ENCODE assay signal across 10 cellular contexts in the genomic region with DNA sequence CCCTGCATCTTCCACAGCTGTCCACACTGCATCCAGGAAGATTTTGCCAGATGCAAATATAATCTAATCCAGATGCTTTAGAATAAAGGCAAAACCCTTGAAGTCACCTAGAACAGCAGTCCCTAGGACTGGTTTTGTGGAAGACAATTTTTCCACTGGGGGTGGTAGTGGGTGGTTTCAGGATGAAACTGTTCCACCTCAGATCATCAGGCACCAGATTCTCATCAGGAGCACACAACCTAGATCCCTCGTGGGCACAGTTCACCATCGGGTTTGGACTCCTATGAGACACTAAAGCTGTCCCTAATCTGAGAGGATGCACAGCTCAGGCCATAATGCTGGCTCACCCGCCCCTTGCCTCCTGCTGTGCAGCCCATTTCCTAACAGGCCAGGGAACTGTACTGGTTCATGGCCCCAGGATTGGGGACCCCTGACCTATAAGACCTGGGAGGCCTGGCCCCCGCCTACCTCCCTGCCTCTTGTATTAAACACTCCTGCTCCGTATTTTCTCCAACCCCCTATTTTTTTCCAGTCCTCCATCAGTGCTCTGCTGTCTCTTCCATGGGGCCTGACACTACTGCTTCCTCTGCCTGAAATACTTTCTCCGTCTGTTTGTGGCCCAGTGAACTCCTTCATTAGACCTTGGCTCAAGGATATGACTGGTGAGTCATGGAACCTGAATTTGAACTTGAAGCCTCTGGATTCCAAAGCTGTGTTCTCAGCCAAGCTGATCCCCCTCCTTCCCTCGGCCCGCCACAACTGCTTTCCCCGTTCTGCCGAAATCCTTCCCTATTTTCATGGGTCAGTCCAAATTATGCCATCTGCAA.
DNase-seq lines count a peak whose midpoint lies in the region; ATAC-seq, FAIRE-seq and TF ChIP-seq lines count a peak whose summit lies in the region.
"Had no signal": no experiment of that assay in that cellular context is flagged by ENCODE, and none has a peak within 500 bp of the region (broad histone marks: within the 10 kb centered on the region; RNA-seq: fewer than 3 reads in every experiment).

No MANE protein-coding gene starts in this region.

- H3K27ac ChIP-seq in liver (ENCODE audit: low read depth in 1 of 2, low read length in 2 of 2) = peak overlapping the region in 1 of 2 donors; percentile 27
- peak overlapping the region; percentile 2 for H3K27ac ChIP-seq in upper lobe of right lung

- ATAC-seq in upper lobe of right lung (peak; percentile 79), GM18870 (IDR thresholded peaks at IDR 0.05; ENCODE audit: unreplicated experiment) (no peak)

- peak; percentile 23 to 24 for DNase-seq in activated T-cell treated with anti-CD3 and anti-CD28 coated beads, Interleukin-2, amount 50 U/mL, for 48 hours
- DNase-seq in activated T-cell treated with anti-CD3 and anti-CD28 coated beads, Interleukin-2, amount 50 U/mL, for 1 hour = no peak
- peak; percentile 94 for DNase-seq in cardiac fibroblast (ENCODE audit: low read depth in 2 of 2)
- DNase-seq in upper lobe of right lung = no peak
- DNase-seq in GM12892 (ENCODE audit: insufficient read length) = no peak
- no peak for DNase-seq in activated gamma-delta T cell (lab: John Stamatoyannopoulos, UW)
- DNase-seq: CD4-positive, CD25-positive, alpha-beta regulatory T cell had no signal

- H3K4me1 ChIP-seq in liver (ENCODE audit: control insufficient read depth in 4 of 4, insufficient read depth in 4 of 4, low read length in 3 of 4) (no peaks in the 10 kb centered on the region), upper lobe of right lung (peaks cover 5% of the 10 kb centered on the region)

- no peaks in the 10 kb centered on the region for H3K27me3 ChIP-seq in liver (ENCODE audit: control insufficient read depth in 4 of 4, insufficient read depth in 4 of 4, low read length in 3 of 4)
- no peaks in the 10 kb centered on the region for H3K27me3 ChIP-seq in upper lobe of right lung

- FAIRE-seq in GM12892 (lab: Jason Lieb, UNC) = no peak
- FAIRE-seq: islet of Langerhans had no signal

- no peak overlapping the region for H3K9ac ChIP-seq in liver (ENCODE audit: low read depth in 1 of 2, low read length in 2 of 2)

- no peak for TF ChIP-seq POLR2A in GM12892 (IDR thresholded peaks at IDR 0.05; ENCODE audit: low read depth, low read length)

- H3K4me3 ChIP-seq in cardiac fibroblast (replicated peaks in 1 of 2; ENCODE audit: low read depth in 2 of 2, low read length in 2 of 2) (no peak overlapping the region), liver (ENCODE audit: low read depth in 1 of 3, low read length in 3 of 3) (no peak overlapping the region), upper lobe of right lung (no peak overlapping the region)

- H3K36me3 ChIP-seq in liver (ENCODE audit: control insufficient read depth in 4 of 4, insufficient read depth in 3 of 4, low read depth in 1 of 4, low read length in 3 of 4) = peaks cover 0 to 11% (median 6%) of the 10 kb centered on the region in 4 donors
- no peaks in the 10 kb centered on the region for H3K36me3 ChIP-seq in upper lobe of right lung

- intact Hi-C loops in upper lobe of right lung (cut with DNase I) = no loop called here

- WGBS in liver = 82% methylated on average over 10 of the region's 10 CpGs

- TF ChIP-seq RAD21 in liver (IDR thresholded peaks at IDR 0.05) = peak in 1 of 2 donors; percentile 22

- no peaks in the 10 kb centered on the region for H3K9me3 ChIP-seq in liver (ENCODE audit: control insufficient read depth in 4 of 4, low read length in 3 of 4)
- H3K9me3 ChIP-seq in upper lobe of right lung = no peaks in the 10 kb centered on the region

- TF ChIP-seq CTCF in cardiac fibroblast (IDR thresholded peaks at IDR 0.05; ENCODE audit: low read depth, low read length) (peak; percentile 1), liver (IDR thresholded peaks at IDR 0.05; ENCODE audit: low read depth, low read length, missing input control) (no peak), upper lobe of right lung (IDR thresholded peaks at IDR 0.05) (no peak)

TF ChIP-seq in liver, 16 proteins besides CTCF, POLR2A, EP300 and RAD21:
- TF ChIP-seq, protein P1, sequence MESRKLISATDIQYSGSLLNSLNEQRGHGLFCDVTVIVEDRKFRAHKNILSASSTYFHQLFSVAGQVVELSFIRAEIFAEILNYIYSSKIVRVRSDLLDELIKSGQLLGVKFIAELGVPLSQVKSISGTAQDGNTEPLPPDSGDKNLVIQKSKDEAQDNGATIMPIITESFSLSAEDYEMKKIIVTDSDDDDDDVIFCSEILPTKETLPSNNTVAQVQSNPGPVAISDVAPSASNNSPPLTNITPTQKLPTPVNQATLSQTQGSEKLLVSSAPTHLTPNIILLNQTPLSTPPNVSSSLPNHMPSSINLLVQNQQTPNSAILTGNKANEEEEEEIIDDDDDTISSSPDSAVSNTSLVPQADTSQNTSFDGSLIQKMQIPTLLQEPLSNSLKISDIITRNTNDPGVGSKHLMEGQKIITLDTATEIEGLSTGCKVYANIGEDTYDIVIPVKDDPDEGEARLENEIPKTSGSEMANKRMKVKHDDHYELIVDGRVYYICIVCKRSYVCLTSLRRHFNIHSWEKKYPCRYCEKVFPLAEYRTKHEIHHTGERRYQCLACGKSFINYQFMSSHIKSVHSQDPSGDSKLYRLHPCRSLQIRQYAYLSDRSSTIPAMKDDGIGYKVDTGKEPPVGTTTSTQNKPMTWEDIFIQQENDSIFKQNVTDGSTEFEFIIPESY (IDR thresholded peaks at IDR 0.05) = no peak
- TF ChIP-seq JUND (IDR thresholded peaks at IDR 0.05) = peak; percentile 72 to 80
- peak; percentile 22 to 57 for TF ChIP-seq RXRA (IDR thresholded peaks at IDR 0.05)
TF ChIP-seq in liver: peak in this region for 2.

Comparison
In these comparisons a context has a peak if more than half of its experiments do, and no peak if none do; other contexts are left out.
1. DNase-seq: peak in activated T-cell treated with anti-CD3 and anti-CD28 coated beads, Interleukin-2, amount 50 U/mL, for 48 hours (2 of 2) and cardiac fibroblast (2 of 2); none in activated T-cell treated with anti-CD3 and anti-CD28 coated beads, Interleukin-2, amount 50 U/mL, for 1 hour (single experiment), upper lobe of right lung (single experiment), GM12892 (single experiment) and activated gamma-delta T cell (single experiment).